8 cellular contexts compared by ENCODE assay signal in the genomic region with DNA sequence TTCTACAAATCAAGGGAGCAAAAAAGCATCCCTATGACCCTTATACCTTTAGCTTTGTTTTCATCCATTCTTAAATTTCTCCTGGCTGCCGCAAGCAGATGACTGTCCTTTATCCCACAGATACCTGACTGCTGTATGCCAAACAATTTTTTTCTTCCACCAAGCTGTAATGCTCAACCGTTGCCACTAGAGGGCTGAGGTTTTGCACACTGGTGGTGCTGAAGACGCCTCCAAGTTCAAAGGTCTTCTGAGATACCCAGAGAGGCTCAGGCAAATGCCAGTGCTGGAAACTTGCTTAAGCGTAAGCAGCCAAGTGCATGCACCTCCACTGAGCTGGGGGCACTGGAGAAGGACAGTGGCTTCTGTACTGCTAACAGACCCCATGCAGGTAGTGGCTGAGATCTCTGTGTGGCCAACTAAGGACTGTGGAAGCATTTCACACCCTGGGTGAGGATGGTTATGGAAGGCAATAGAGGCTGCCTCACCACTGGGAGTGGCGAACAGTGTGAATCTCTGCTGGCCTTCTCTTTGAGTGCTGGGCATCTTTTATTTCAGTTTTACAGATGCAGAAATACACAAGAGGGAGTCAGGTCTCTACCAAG.
A peak's percentile ranks its signal among the peaks of the same experiment; 100 is the strongest.
DNase-seq lines count a peak whose midpoint lies in the region; ATAC-seq lines count a peak whose summit lies in the region.

No MANE protein-coding gene starts in this region.

- ATAC-seq in GM19351 (IDR thresholded peaks at IDR 0.05; ENCODE audit: unreplicated experiment): peak; percentile 71

- DNase-seq in CMK (ENCODE audit: low read depth) (peak; percentile 30), HPDE6-E6E7 (ENCODE audit: extremely low spot score) (peak; percentile 63), RPMI8226 (peak; percentile 69), activated T-helper 1 cell treated with Interleukin-2 at 50 U/mL for 16 hours (ENCODE audit: low read depth) (peak; percentile 15), foreskin melanocyte (peak; percentile 51), pons (ENCODE audit: low spot score) (peak; percentile 54), cortex of kidney (lab: John Stamatoyannopoulos, UW) (no peak)
